Comparison of ENCODE assay signal across 8 cellular contexts in the genomic region with DNA sequence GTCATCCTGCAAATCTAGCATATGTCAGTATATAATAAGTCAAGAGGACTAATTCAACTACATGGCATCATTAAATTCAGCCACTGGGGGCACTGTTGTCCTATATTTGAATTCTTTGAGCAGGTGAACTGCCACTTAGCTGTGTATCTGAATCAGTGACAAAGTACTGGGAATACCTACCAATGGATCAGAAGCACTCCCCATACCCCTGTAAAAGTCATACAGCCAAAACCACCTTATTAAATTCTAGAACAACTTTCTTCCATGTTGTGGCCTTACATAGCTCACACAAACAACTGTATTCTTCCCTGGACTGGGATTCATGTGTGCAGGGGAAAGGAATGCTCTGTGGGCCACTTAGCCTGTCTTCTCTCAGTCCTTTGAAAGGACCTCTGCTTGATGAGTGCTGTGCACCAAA. TPM values are rescaled to one million over a fixed set of nuclear protein-coding genes. Genes with fewer than 3 reads are reported as not detected.
DNase-seq lines count a peak whose midpoint lies in the region; ATAC-seq and TF ChIP-seq lines count a peak whose summit lies in the region.

No MANE protein-coding gene starts in this region.

- intact Hi-C loops in Right ventricle myocardium superior (cut with DNase I): no loop called here

- ATAC-seq in GM21526 (IDR thresholded peaks at IDR 0.05; ENCODE audit: low FRiP score, unreplicated experiment): peak; percentile 87
- peak; percentile 88 for ATAC-seq in Right ventricle myocardium superior (ENCODE audit: poor library complexity)

- TF ChIP-seq CTCF in Loucy (conservative IDR thresholded peaks at IDR 0.05; ENCODE audit: low read length): peak; percentile 81

- H4K20me1 ChIP-seq in Loucy (ENCODE audit: insufficient read depth, low read length, poor library complexity, severe bottlenecking): no peaks in the 10 kb centered on the region

- no peaks in the 10 kb centered on the region for H3K4me1 ChIP-seq in Loucy (ENCODE audit: insufficient read depth, low read length, poor library complexity, severe bottlenecking)

- H3K27me3 ChIP-seq in Loucy (ENCODE audit: insufficient read depth, low read length, poor library complexity, severe bottlenecking): peaks cover 41% of the 10 kb centered on the region

- no peaks in the 10 kb centered on the region for H3K36me3 ChIP-seq in Loucy (ENCODE audit: insufficient read depth, low read length)

- no peak overlapping the region for H2AFZ ChIP-seq in Loucy (ENCODE audit: low read length)

- H3K4me3 ChIP-seq in Loucy (ENCODE audit: low read length, poor library complexity, severe bottlenecking): no peak overlapping the region

- H3K9me2 ChIP-seq in Loucy (replicated peaks; ENCODE audit: low read depth, low read length): no peaks in the 10 kb centered on the region

- peak; percentile 87 for DNase-seq in DMS 273 (lab: John Stamatoyannopoulos, UW; ENCODE audit: unreplicated experiment)
- DNase-seq in SK-N-DZ (ENCODE audit: low spot score): peak; percentile 56
- DNase-seq in activated naive CD4-positive, alpha-beta T cell treated with anti-CD3 and anti-CD28 coated beads, Interleukin-2, amount 50 U/mL, for 16 hours: peak; percentile 53
- DNase-seq in Right ventricle myocardium superior: no peak
- DNase-seq in putamen (ENCODE audit: low spot score): peak; percentile 69
- DNase-seq in GOT3 (lab: John Stamatoyannopoulos, UW): no peak

- no peak overlapping the region for H3K4me2 ChIP-seq in Loucy (ENCODE audit: low read depth, low read length, poor library complexity, severe bottlenecking)

- no peaks in the 10 kb centered on the region for H3K79me2 ChIP-seq in Loucy (ENCODE audit: insufficient read depth, low read length)

- no peaks in the 10 kb centered on the region for H3K9me3 ChIP-seq in Loucy (ENCODE audit: insufficient read depth, low read depth, low read length)

- no peaks in the 10 kb centered on the region for H3F3A ChIP-seq in Loucy (ENCODE audit: low read depth)

- no peak overlapping the region for H3K9ac ChIP-seq in Loucy (ENCODE audit: low read depth, low read length, poor library complexity, severe bottlenecking)

RNA-seq across cellular contexts. Expression of a gene that starts 57.4 kb away (rescaled TPM):
- polyA plus RNA-seq in SK-N-DZ (2014; cell fraction: cytosol; rRNA removed): 7.4 and 9.4 TPM in 2 replicates
- polyA plus RNA-seq in SK-N-DZ (2014; cell fraction: nucleus; rRNA removed): 4.6 and 8.9 TPM in 2 replicates
- total RNA-seq in Right ventricle myocardium superior: 1.9 TPM

Comparison
In these comparisons a context has a peak if more than half of its experiments do, and no peak if none do; other contexts are left out.
1. DNase-seq: peak in DMS 273 (single experiment), SK-N-DZ (single experiment), activated naive CD4-positive, alpha-beta T cell treated with anti-CD3 and anti-CD28 coated beads, Interleukin-2, amount 50 U/mL, for 16 hours (single experiment) and putamen (single experiment); none in Right ventricle myocardium superior (single experiment) and GOT3 (single experiment).